In the genomic region with DNA sequence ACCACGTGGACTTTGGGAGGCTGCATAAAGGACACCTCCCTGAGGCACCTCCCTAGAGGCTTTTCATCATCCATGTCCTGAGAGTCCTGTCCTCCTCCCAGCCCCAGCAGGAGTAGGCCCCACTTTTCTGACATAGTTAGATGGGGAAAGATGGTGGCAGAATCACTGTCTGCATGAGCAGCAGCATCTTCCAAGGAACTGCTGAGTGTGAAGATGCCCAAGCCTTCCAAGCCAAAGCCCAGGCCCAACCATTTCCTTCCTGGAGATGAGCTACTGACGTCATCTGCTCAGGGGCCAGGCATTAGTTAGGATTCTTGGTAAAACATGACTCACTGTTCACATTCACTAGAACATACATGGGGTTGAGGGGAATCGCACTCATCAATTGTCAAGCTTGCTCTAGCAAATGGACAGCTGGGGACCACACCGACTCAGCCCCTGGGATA, we compare ENCODE assay signal across 10 cellular contexts. TPM values are rescaled to one million over a fixed set of nuclear protein-coding genes. Genes with fewer than 3 reads are reported as not detected.
DNase-seq lines count a peak whose midpoint lies in the region; ATAC-seq and TF ChIP-seq lines count a peak whose summit lies in the region.
"Had no signal": no experiment of that assay in that cellular context is flagged by ENCODE, and none has a peak within 500 bp of the region (broad histone marks: within the 10 kb centered on the region; RNA-seq: fewer than 3 reads in every experiment).

No MANE protein-coding gene starts in this region.

- peaks cover 95% of the 10 kb centered on the region for H3K36me3 Mint-ChIP-seq in activated T-helper 2 cell treated with anti-CD3 and anti-CD28 coated beads, Interferon-gamma antibody, Interleukin-2, Interleukin-4, amounts not matched to agents 10 μg/mL and 5 μg/mL and 100 μg/mL, durations not matched to agents 14 hours and 24 hours and 36 hours (ENCODE audit: low read depth)

- no peak for TF ChIP-seq CTCF in AG09309 (IDR thresholded peaks at IDR 0.05; ENCODE audit: control insufficient read depth, insufficient read depth, low read depth, low read length, missing control alignments)

- no peaks in the 10 kb centered on the region for H3K9me3 Mint-ChIP-seq in activated T-helper 2 cell treated with anti-CD3 and anti-CD28 coated beads, Interferon-gamma antibody, Interleukin-2, Interleukin-4, amounts not matched to agents 10 μg/mL and 5 μg/mL and 100 μg/mL, durations not matched to agents 14 hours and 24 hours and 36 hours

- no peak for ATAC-seq in GM19023 (IDR thresholded peaks at IDR 0.05; ENCODE audit: unreplicated experiment)
- ATAC-seq: psoas muscle had no signal

- intact Hi-C loops in activated T-helper 2 cell treated with anti-CD3 and anti-CD28 coated beads, Interferon-gamma antibody, Interleukin-2, Interleukin-4, amounts not matched to agents 10 μg/mL and 5 μg/mL and 100 μg/mL, durations not matched to agents 14 hours and 24 hours and 36 hours (cut with micrococcal nuclease), result loop anchor here (1.0 kb wide), 1 partner anchor 18 kb away; no protein-coding TSS in a partner anchor

- no peak overlapping the region for H3K4me3 ChIP-seq in AG09309 (ENCODE audit: control insufficient read depth, low read depth, low read length)
- H3K4me3 ChIP-seq: psoas muscle had no signal

- no peaks in the 10 kb centered on the region for H3K27me3 Mint-ChIP-seq in activated T-helper 2 cell treated with anti-CD3 and anti-CD28 coated beads, Interferon-gamma antibody, Interleukin-2, Interleukin-4, amounts not matched to agents 10 μg/mL and 5 μg/mL and 100 μg/mL, durations not matched to agents 14 hours and 24 hours and 36 hours (ENCODE audit: low read depth)

- peaks cover 80% of the 10 kb centered on the region for H3K4me1 Mint-ChIP-seq in activated T-helper 2 cell treated with anti-CD3 and anti-CD28 coated beads, Interferon-gamma antibody, Interleukin-2, Interleukin-4, amounts not matched to agents 10 μg/mL and 5 μg/mL and 100 μg/mL, durations not matched to agents 14 hours and 24 hours and 36 hours (ENCODE audit: low read depth)

- DNase-seq in AG09309 (ENCODE audit: low read depth) (peak; percentile 49), HS-27A (ENCODE audit: low read depth) (peak; percentile 53), kidney tubule cell (ENCODE audit: low spot score) (peak; percentile 57), RPMI8226 (no peak), NCI-H345 treated with DMSO at 0.1 percent for 48 hours (lab: John Stamatoyannopoulos, UW; ENCODE audit: unreplicated experiment) (no peak), GM19240 (ENCODE audit: insufficient read length, low spot score) (no peak)
- no peak for DNase-seq in activated T-helper 2 cell treated with anti-CD3 and anti-CD28 coated beads, Interferon-gamma antibody, Interleukin-2, Interleukin-4, amounts not matched to agents 10 μg/mL and 5 μg/mL and 100 μg/mL, durations not matched to agents 14 hours and 24 hours and 36 hours (ENCODE audit: low spot score)
- DNase-seq: NCI-H1694 had no signal

- H3K27ac Mint-ChIP-seq in activated T-helper 2 cell treated with anti-CD3 and anti-CD28 coated beads, Interferon-gamma antibody, Interleukin-2, Interleukin-4, amounts not matched to agents 10 μg/mL and 5 μg/mL and 100 μg/mL, durations not matched to agents 14 hours and 24 hours and 36 hours, result peak overlapping the region; percentile 96

- H3K4me3 Mint-ChIP-seq in activated T-helper 2 cell treated with anti-CD3 and anti-CD28 coated beads, Interferon-gamma antibody, Interleukin-2, Interleukin-4, amounts not matched to agents 10 μg/mL and 5 μg/mL and 100 μg/mL, durations not matched to agents 14 hours and 24 hours and 36 hours (ENCODE audit: low read depth), result peak overlapping the region; percentile 51

RNA-seq across cellular contexts. Expression of a gene that starts 37.3 kb away (rescaled TPM):
- 312 and 317 TPM in 2 replicates for total RNA-seq in activated T-helper 2 cell treated with anti-CD3 and anti-CD28 coated beads, Interferon-gamma antibody, Interleukin-2, Interleukin-4, amounts not matched to agents 10 μg/mL and 5 μg/mL and 100 μg/mL, durations not matched to agents 14 hours and 24 hours and 36 hours

RNA-seq across cellular contexts. Expression of a gene that starts 47.8 kb away (rescaled TPM):
- 251 and 253 TPM in 2 replicates for total RNA-seq in activated T-helper 2 cell treated with anti-CD3 and anti-CD28 coated beads, Interferon-gamma antibody, Interleukin-2, Interleukin-4, amounts not matched to agents 10 μg/mL and 5 μg/mL and 100 μg/mL, durations not matched to agents 14 hours and 24 hours and 36 hours

Comparison
In these comparisons a context has a peak if more than half of its experiments do, and no peak if none do; other contexts are left out.
1. DNase-seq: peak in AG09309 (single experiment), HS-27A (single experiment) and kidney tubule cell (single experiment); none in activated T-helper 2 cell treated with anti-CD3 and anti-CD28 coated beads, Interferon-gamma antibody, Interleukin-2, Interleukin-4, amounts not matched to agents 10 μg/mL and 5 μg/mL and 100 μg/mL, durations not matched to agents 14 hours and 24 hours and 36 hours (single experiment), RPMI8226 (single experiment), NCI-H345 treated with DMSO at 0.1 percent for 48 hours (single experiment) and GM19240 (single experiment).